11 cellular contexts compared by ENCODE assay signal in genomic region chr12:21502872-21503271, GRCh38. TPM values are rescaled to one million over a fixed set of nuclear protein-coding genes. Genes with fewer than 3 reads are reported as not detected.
DNase-seq lines count a peak whose midpoint lies in the region; ATAC-seq and TF ChIP-seq lines count a peak whose summit lies in the region.
"Had no signal": no experiment of that assay in that cellular context is flagged by ENCODE, and none has a peak within 500 bp of the region (broad histone marks: within the 10 kb centered on the region; RNA-seq: fewer than 3 reads in every experiment).

No MANE protein-coding gene starts in this region.

- H3K4me2 ChIP-seq in IMR-90 (ENCODE audit: low read depth, low read length): peak overlapping the region; percentile 89
- H3K4me2 ChIP-seq in neural cell (ENCODE audit: low read length): peak overlapping the region; percentile 88

- H2AK5ac ChIP-seq in IMR-90 (ENCODE audit: low read depth, low read length): no peak overlapping the region

- peaks cover 16 to 33% of the 10 kb centered on the region in 2 experiments for H3K79me1 ChIP-seq in IMR-90 (ENCODE audit: low read depth in 1 of 2, low read length in 2 of 2)

- no peak overlapping the region for H3K23ac ChIP-seq in IMR-90 (ENCODE audit: low read depth, low read length)

- WGBS in IMR-90 (ENCODE audit: extremely low coverage in 2 of 2, insufficient read length in 1 of 2), 2 experiments: no CpG with 5 or more reads among the region's 1 CpG

- H2AFZ ChIP-seq in IMR-90 (replicated peaks; ENCODE audit: low read length, poor library complexity) (no peak overlapping the region), neural cell (ENCODE audit: low read depth, low read length) (no peak overlapping the region)

- H3K14ac ChIP-seq in IMR-90 (replicated peaks; ENCODE audit: low read depth, low read length): no peak overlapping the region

- H3K36me3 ChIP-seq in BJ (ENCODE audit: control insufficient read depth, insufficient read depth, low read length) (no peaks in the 10 kb centered on the region; the same call in 1 of the 2 replicates), IMR-90 (ENCODE audit: control insufficient read depth, insufficient read depth, low read length) (no peaks in the 10 kb centered on the region), neural cell (ENCODE audit: insufficient read depth, low read length) (no peaks in the 10 kb centered on the region)

- in situ Hi-C loops in IMR-90 (cut with MboI; ENCODE audit: low sequenced_read_pairs): loop anchor here (10.0 kb wide), 1 partner anchor 142 kb away; no protein-coding TSS in a partner anchor

- ATAC-seq in IMR-90 (ENCODE audit: low read depth) (no peak), GM21526 (IDR thresholded peaks at IDR 0.05; ENCODE audit: low FRiP score, unreplicated experiment) (no peak)

- H2BK120ac ChIP-seq in IMR-90 (ENCODE audit: low read depth, low read length): no peak overlapping the region

- no peak overlapping the region; the same call in 1 of the 2 replicates for H3K4ac ChIP-seq in IMR-90 (ENCODE audit: low read depth, low read length)

- POLR2A ChIA-PET in BJ (lab: Charles Lee): no interaction called here
- POLR2A ChIA-PET in IMR-90 (lab: Charles Lee; ENCODE audit: unreplicated experiment): no interaction called here

- H3K9me3 ChIP-seq in IMR-90 (ENCODE audit: control insufficient read depth, insufficient read depth, low read length) (no peaks in the 10 kb centered on the region), neural cell (ENCODE audit: low read length) (no peaks in the 10 kb centered on the region)

- no peak overlapping the region for H2BK20ac ChIP-seq in IMR-90 (ENCODE audit: low read depth, low read length)

- H3K4me3 ChIP-seq in BJ (ENCODE audit: low read depth, low read length) (peak overlapping the region; percentile 95), IMR-90 (ENCODE audit: insufficient read depth, low read depth, low read length) (peak overlapping the region; percentile 60), dorsolateral prefrontal cortex (peak overlapping the region in 55 of 59 donors; percentile 2 to 100 (median 96)), neural cell (ENCODE audit: low read length) (peak overlapping the region; percentile 81)

- no peak overlapping the region for H4K8ac ChIP-seq in IMR-90 (ENCODE audit: low read depth in 2 of 2, low read length in 2 of 2)

- H3K79me2 ChIP-seq in neural cell (replicated peaks; ENCODE audit: insufficient read depth, low read length): peaks cover 73% of the 10 kb centered on the region

- H3K9ac ChIP-seq in IMR-90 (ENCODE audit: low read depth, low read length) (peak overlapping the region; percentile 93; the same call in 1 of the 2 replicates), neural cell (ENCODE audit: low read length) (peak overlapping the region; percentile 81)

- BruUV-seq in IMR-90 (replicated peaks; lab: Mats Ljungman, UMichigan): no TSS peak

- no peak overlapping the region for H2AK9ac ChIP-seq in IMR-90 (replicated peaks; ENCODE audit: low read depth, low read length, poor library complexity)

- H2BK15ac ChIP-seq in IMR-90 (ENCODE audit: low read depth, low read length): no peak overlapping the region

- no peak for TF ChIP-seq POLR2A in IMR-90 (IDR thresholded peaks at IDR 0.05; ENCODE audit: low read depth, low read length)

- H4K20me1 ChIP-seq in IMR-90 (ENCODE audit: insufficient read depth, low read length) (peaks cover 13% of the 10 kb centered on the region; the same call in 1 of the 2 replicates), neural cell (ENCODE audit: insufficient read depth) (no peaks in the 10 kb centered on the region)

- no peaks in the 10 kb centered on the region for H3K9me2 ChIP-seq in neural cell (ENCODE audit: insufficient read depth, low read length)

- DNase-seq in BJ (ENCODE audit: low read depth): no peak
- no peak for DNase-seq in IMR-90
- DNase-seq in dorsolateral prefrontal cortex: no peak
- DNase-seq in GF-D8 (lab: John Stamatoyannopoulos, UW): no peak
- no peak for DNase-seq in HuH-7.5 (ENCODE audit: low spot score)
- no peak for DNase-seq in HK-2 (ENCODE audit: unreplicated experiment)
- DNase-seq: foreskin melanocyte; NCI-H1048; stimulated activated CD8-positive, alpha-beta memory T cell treated with anti-CD3 and anti-CD28 coated beads, Interleukin-4, amount 100 ng/mL, for 48 hours had no signal

- no peak overlapping the region for H4K5ac ChIP-seq in IMR-90 (ENCODE audit: low read depth, low read length)

- dilution Hi-C loops in IMR-90 (cut with HindIII; ENCODE audit: low sequenced_read_pairs, unreplicated experiment): no loop called here

- H3K27ac ChIP-seq in IMR-90 (ENCODE audit: insufficient read depth, low read length) (no peak overlapping the region), dorsolateral prefrontal cortex (no peak overlapping the region), neural cell (ENCODE audit: low read length) (peak overlapping the region; percentile 84)

- no peak overlapping the region for H4K91ac ChIP-seq in IMR-90 (ENCODE audit: insufficient read depth, low read depth, low read length)

- no peak overlapping the region for H2BK5ac ChIP-seq in IMR-90 (ENCODE audit: low read depth, low read length, poor library complexity, severe bottlenecking)

- no peak overlapping the region for H3K18ac ChIP-seq in IMR-90 (ENCODE audit: low read depth, low read length)

- peaks cover 4% of the 10 kb centered on the region; the same call in 1 of the 2 replicates for H3K9me1 ChIP-seq in IMR-90 (ENCODE audit: insufficient read depth, low read length)

- no peak for TF ChIP-seq EP300 in neural cell (conservative IDR thresholded peaks at IDR 0.05; ENCODE audit: poor library complexity, severe bottlenecking)

- no peak for TF ChIP-seq RAD21 in IMR-90 (IDR thresholded peaks at IDR 0.05; ENCODE audit: low read length)
- no peak for TF ChIP-seq RAD21 in neural cell (conservative IDR thresholded peaks at IDR 0.05)

- H3K27me3 ChIP-seq in BJ (ENCODE audit: control insufficient read depth, insufficient read depth, low read length) (no peaks in the 10 kb centered on the region), IMR-90 (ENCODE audit: control insufficient read depth, insufficient read depth, low read length) (no peaks in the 10 kb centered on the region), dorsolateral prefrontal cortex (no peaks in the 10 kb centered on the region), neural cell (ENCODE audit: insufficient read depth, low read depth, low read length) (no peaks in the 10 kb centered on the region)

- peaks cover 2% of the 10 kb centered on the region for H3K4me1 ChIP-seq in IMR-90 (ENCODE audit: control insufficient read depth, insufficient read depth, low read length)

- CTCF ChIA-PET in BJ (lab: Yijun Ruan, JAX): no interaction called here
- CTCF ChIA-PET in IMR-90 (lab: Yijun Ruan, JAX): no interaction called here

- TF ChIP-seq CTCF in BJ (IDR thresholded peaks at IDR 0.05; ENCODE audit: insufficient read depth, low read depth, low read length) (no peak), IMR-90 (conservative IDR thresholded peaks at IDR 0.05; ENCODE audit: low read depth, low read length) (no peak), dorsolateral prefrontal cortex (IDR thresholded peaks at IDR 0.05 in 54 of 56, conservative IDR thresholded peaks at IDR 0.05 in 2 of 56; ENCODE audit: low read depth in 1 of 56, partially characterized antibody in 56 of 56) (no peak), neural cell (IDR thresholded peaks at IDR 0.05; ENCODE audit: poor library complexity, severe bottlenecking) (no peak)

- intact Hi-C loops in IMR-90 (cut with micrococcal nuclease) (loop anchor here (5.0 kb wide), 1 partner anchor 154 kb away; the partner anchor contains the start of gene LDHB), dorsolateral prefrontal cortex (cut with DNase I) (loop anchor here (5.0 to 10.0 kb wide), 2 partner anchors 66 to 152 kb away; partner anchors contain the start of genes LDHB (in 2 of the 2) and PYROXD1 (in 1 of the 2))

- no peak overlapping the region for H3K56ac ChIP-seq in IMR-90 (ENCODE audit: extremely low read depth, insufficient read depth, low read length)

- H3F3A ChIP-seq in neural cell (ENCODE audit: insufficient read depth, low read length, poor library complexity, severe bottlenecking): no peaks in the 10 kb centered on the region

TF ChIP-seq in IMR-90, 13 proteins besides CTCF, POLR2A, EP300 and RAD21 (continues in another document):
- TF ChIP-seq CEBPB (IDR thresholded peaks at IDR 0.05; ENCODE audit: low read depth, low read length): no peak

TF ChIP-seq in neural cell, 6 proteins besides CTCF, POLR2A, EP300 and RAD21 (continues in another document):
- TF ChIP-seq POLR2AphosphoS5 (IDR thresholded peaks at IDR 0.05) (no peak), MXI1 (conservative IDR thresholded peaks at IDR 0.05; ENCODE audit: poor library complexity, severe bottlenecking) (no peak), TAF1 (IDR thresholded peaks at IDR 0.05; ENCODE audit: low read depth) (no peak)

RNA-seq across cellular contexts. Expression of gene GOLT1B, which starts 1.3 kb away (rescaled TPM):
- polyA plus RNA-seq in BJ (2011; rRNA removed): 76.7 and 119 TPM in 2 replicates
- polyA minus RNA-seq in BJ (2011; rRNA and poly(A)+ RNA removed): 12.2 and 19.4 TPM in 2 replicates
- total RNA-seq in IMR-90 (2012; rRNA removed): 50.5 and 83.9 TPM in 2 replicates
- 17.8 and 27.2 TPM in 2 replicates for polyA plus RNA-seq in IMR-90 (2012; rRNA removed)
- polyA plus RNA-seq in IMR-90 (2012; cell fraction: cytosol; rRNA removed): 1.9 and 4.4 TPM in 2 replicates
- polyA plus RNA-seq in IMR-90 (2012; cell fraction: nucleus; rRNA removed; ENCODE audit: low replicate concordance): 2.1 and 26.0 TPM in 2 replicates
- total RNA-seq in dorsolateral prefrontal cortex: 10 to 100 TPM; 21.3 to 60.3 (median 35.8) TPM
- 170 and 203 TPM in 2 replicates for polyA plus RNA-seq in neural cell
- polyA minus RNA-seq in neural cell: 84.2 and 95.3 TPM in 2 replicates

RNA-seq across cellular contexts. Expression of gene RECQL, which starts 1.4 kb away (rescaled TPM):
- polyA plus RNA-seq in BJ (2011; rRNA removed) (17.6 and 31.7 TPM in 2 replicates), IMR-90 (2012; rRNA removed) (22.7 and 29.4 TPM in 2 replicates), neural cell (28.8 and 29.2 TPM in 2 replicates)
- polyA minus RNA-seq in BJ (2011; rRNA and poly(A)+ RNA removed): 19.0 and 19.1 TPM in 2 replicates
- total RNA-seq in IMR-90 (2012; rRNA removed) (67.0 and 118 TPM in 2 replicates), dorsolateral prefrontal cortex (10 to 100 TPM in 116 of 120 experiments, 1 to 10 TPM in 4; 7.6 to 21.9 (median 13.8) TPM)
- polyA plus RNA-seq in IMR-90 (2012; cell fraction: cytosol; rRNA removed): 3.7 and 4.1 TPM in 2 replicates
- 2.9 and 16.2 TPM in 2 replicates for polyA plus RNA-seq in IMR-90 (2012; cell fraction: nucleus; rRNA removed; ENCODE audit: low replicate concordance)
- 39.1 and 43.8 TPM in 2 replicates for polyA minus RNA-seq in neural cell

RNA-seq across cellular contexts. Expression of gene SPX, which starts 23.2 kb away (rescaled TPM):
- 0.06 and 0.12 TPM in 2 replicates for polyA plus RNA-seq in BJ (2011; rRNA removed)
- polyA minus RNA-seq in BJ (2011; rRNA and poly(A)+ RNA removed): not detected in 2 replicates
- total RNA-seq in IMR-90 (2012; rRNA removed): under 0.01 and 0.28 TPM in 2 replicates
- 0.06 and 0.12 TPM in 2 replicates for polyA plus RNA-seq in IMR-90 (2012; rRNA removed)
- polyA plus RNA-seq in IMR-90 (2012; cell fraction: cytosol; rRNA removed): 0.03 and 0.09 TPM in 2 replicates
- 0.02 and 0.08 TPM in 2 replicates for polyA plus RNA-seq in IMR-90 (2012; cell fraction: nucleus; rRNA removed; ENCODE audit: low replicate concordance)
- 10 to 100 TPM in 117 of 120 experiments, 1 to 10 TPM in 3; 7.1 to 49.5 (median 20.8) TPM for total RNA-seq in dorsolateral prefrontal cortex
- polyA plus RNA-seq in neural cell: not detected in 2 replicates
- not detected in 2 replicates for polyA minus RNA-seq in neural cell
